ENCODE assay signal across 17 cellular contexts in the genomic region with DNA sequence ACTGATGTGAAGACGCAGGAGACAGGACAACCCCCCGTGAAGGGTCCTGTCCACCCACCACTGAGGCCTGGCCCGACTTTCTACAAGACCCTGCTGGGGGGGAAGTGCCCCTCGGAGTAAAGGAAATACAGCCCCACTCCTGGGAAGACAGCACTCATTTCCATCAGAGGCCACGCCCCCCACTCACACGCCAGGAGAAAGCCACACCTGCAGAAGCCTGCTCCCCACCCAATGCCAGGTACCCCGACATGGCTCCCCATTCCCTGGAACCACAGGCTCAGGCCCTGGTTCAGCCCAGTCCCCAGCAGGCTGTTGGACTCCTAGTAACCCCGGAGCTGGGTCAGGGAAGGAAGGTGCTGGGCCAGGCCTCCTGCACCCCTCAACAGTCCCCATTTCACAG. TPM values are rescaled to one million over a fixed set of nuclear protein-coding genes. Genes with fewer than 3 reads are reported as not detected.
DNase-seq lines count a peak whose midpoint lies in the region; ATAC-seq and TF ChIP-seq lines count a peak whose summit lies in the region.
"Had no signal": no experiment of that assay in that cellular context is flagged by ENCODE, and none has a peak within 500 bp of the region (broad histone marks: within the 10 kb centered on the region; RNA-seq: fewer than 3 reads in every experiment).

No MANE protein-coding gene starts in this region.

- no peaks in the 10 kb centered on the region for H3K4me1 ChIP-seq in GM23338 (ENCODE audit: insufficient read depth)
- peaks cover 27 to 39% of the 10 kb centered on the region in 2 donors for H3K4me1 ChIP-seq in adrenal gland (replicated peaks in 1 of 2)
- H3K4me1 ChIP-seq: Caco-2 had no signal

- no peak overlapping the region for H3K27ac Mint-ChIP-seq in GM23338
- peak overlapping the region; percentile 63 for H3K27ac Mint-ChIP-seq in stimulated activated effector memory CD8-positive, alpha-beta T cell treated with anti-CD3 and anti-CD28 coated beads, Interleukin-12 subunit alpha, Interleukin-12 subunit beta, amount 100 ng/mL, for 72 hours
- H3K27ac Mint-ChIP-seq: CD4-positive, alpha-beta T cell; CD8-positive, alpha-beta T cell had no signal

- H4K20me1 ChIP-seq in GM23338 (replicated peaks; ENCODE audit: insufficient read depth): no peaks in the 10 kb centered on the region

- ATAC-seq in GM23338 (no peak), GM21360 (IDR thresholded peaks at IDR 0.05; ENCODE audit: unreplicated experiment) (no peak)
- no peak for ATAC-seq in stimulated activated effector memory CD8-positive, alpha-beta T cell treated with anti-CD3 and anti-CD28 coated beads, Interleukin-12 subunit alpha, Interleukin-12 subunit beta, amount 100 ng/mL, for 72 hours
- ATAC-seq: CD8-positive, alpha-beta T cell had no signal

- no peak for DNase-seq in GM23338 (ENCODE audit: low spot score)
- DNase-seq in adrenal gland: no peak
- no peak for DNase-seq in stimulated activated effector memory CD8-positive, alpha-beta T cell treated with anti-CD3 and anti-CD28 coated beads, Interleukin-12 subunit alpha, Interleukin-12 subunit beta, amount 100 ng/mL, for 72 hours (ENCODE audit: low spot score in 2 of 2)
- DNase-seq in stimulated activated CD4-positive, alpha-beta T cell treated with anti-CD3 and anti-CD28 coated beads, Interleukin-2, amount 100 ng/mL, for 24 hours: no peak
- no peak for DNase-seq in stimulated activated CD4-positive, alpha-beta T cell treated with anti-CD3 and anti-CD28 coated beads, Interleukin-15, amount 100 ng/mL, for 24 hours
- DNase-seq: 8988T; ACHN; BE2C; Caco-2; Calu3; CD4-positive, alpha-beta T cell; CD8-positive, alpha-beta T cell; DMS79 treated with DMSO at 0.1 percent for 48 hours; GF-D8 had no signal

- TF ChIP-seq CTCF in GM23338 (conservative IDR thresholded peaks at IDR 0.05; ENCODE audit: low read depth in 2 of 2) (no peak), adrenal gland (IDR thresholded peaks at IDR 0.05) (no peak)

- H3K27me3 ChIP-seq in GM23338 (ENCODE audit: insufficient read depth): no peaks in the 10 kb centered on the region
- no peaks in the 10 kb centered on the region for H3K27me3 ChIP-seq in adrenal gland
- H3K27me3 ChIP-seq: BE2C; BLaER1 treated with 17β-estradiol and CSF1 and Interleukin-3, amounts not matched to agents 10 nM and 100 nM had no signal

- H3K4me1 Mint-ChIP-seq in GM23338: peaks cover 8% of the 10 kb centered on the region
- peaks cover 7% of the 10 kb centered on the region for H3K4me1 Mint-ChIP-seq in stimulated activated effector memory CD8-positive, alpha-beta T cell treated with anti-CD3 and anti-CD28 coated beads, Interleukin-12 subunit alpha, Interleukin-12 subunit beta, amount 100 ng/mL, for 72 hours

- WGBS in adrenal gland, 4 donors: 59 to 65% (median 60%) methylated on average over 1 to 8 of the region's 8 CpGs

- no peaks in the 10 kb centered on the region for H3K9me3 Mint-ChIP-seq in GM23338
- H3K9me3 Mint-ChIP-seq in stimulated activated effector memory CD8-positive, alpha-beta T cell treated with anti-CD3 and anti-CD28 coated beads, Interleukin-12 subunit alpha, Interleukin-12 subunit beta, amount 100 ng/mL, for 72 hours: no peaks in the 10 kb centered on the region
- H3K9me3 Mint-ChIP-seq: CD4-positive, alpha-beta T cell; CD8-positive, alpha-beta T cell had no signal

- H3K4me3 Mint-ChIP-seq in GM23338: no peak overlapping the region
- no peak overlapping the region for H3K4me3 Mint-ChIP-seq in stimulated activated effector memory CD8-positive, alpha-beta T cell treated with anti-CD3 and anti-CD28 coated beads, Interleukin-12 subunit alpha, Interleukin-12 subunit beta, amount 100 ng/mL, for 72 hours
- H3K4me3 Mint-ChIP-seq: CD4-positive, alpha-beta T cell; CD8-positive, alpha-beta T cell had no signal

- peaks cover 36% of the 10 kb centered on the region for H3K36me3 Mint-ChIP-seq in GM23338 (ENCODE audit: low read depth)
- peaks cover 75% of the 10 kb centered on the region for H3K36me3 Mint-ChIP-seq in stimulated activated effector memory CD8-positive, alpha-beta T cell treated with anti-CD3 and anti-CD28 coated beads, Interleukin-12 subunit alpha, Interleukin-12 subunit beta, amount 100 ng/mL, for 72 hours

- intact Hi-C loops in adrenal gland (cut with DNase I): no loop called here

- no peaks in the 10 kb centered on the region for H3K9me3 ChIP-seq in adrenal gland (replicated peaks in 1 of 3)
- H3K9me3 ChIP-seq: BE2C; BLaER1 treated with 17β-estradiol and CSF1 and Interleukin-3, amounts not matched to agents 10 nM and 100 nM; Caco-2 had no signal

- H3K27ac ChIP-seq in GM23338 (ENCODE audit: low read depth) (0 out of 2 replicates have a peak overlapping the region, but pooled peaks have one; percentile 19), adrenal gland (peak overlapping the region in 3 of 5 donors; percentile 3 to 79 (median 56))
- H3K27ac ChIP-seq: BLaER1 treated with 17β-estradiol and CSF1 and Interleukin-3, amounts not matched to agents 10 nM and 100 nM; C4-2B had no signal

- H3K27me3 Mint-ChIP-seq in GM23338 (ENCODE audit: insufficient read depth, low read depth, poor library complexity): peaks cover 4% of the 10 kb centered on the region
- H3K27me3 Mint-ChIP-seq: CD4-positive, alpha-beta T cell had no signal

- H3K4me3 ChIP-seq in GM23338 (no peak overlapping the region), adrenal gland (no peak overlapping the region)
- H3K4me3 ChIP-seq: BLaER1 treated with 17β-estradiol and CSF1 and Interleukin-3, amounts not matched to agents 10 nM and 100 nM had no signal

- no peak for TF ChIP-seq POLR2A in adrenal gland (IDR thresholded peaks at IDR 0.05)

- H2AFZ ChIP-seq in GM23338: no peak overlapping the region

- H3K79me2 ChIP-seq in GM23338 (replicated peaks; ENCODE audit: insufficient read depth): no peaks in the 10 kb centered on the region

- H3F3A ChIP-seq in GM23338 (replicated peaks; ENCODE audit: low read depth): 0 out of 2 replicates have a peak, but pooled peaks cover 4% of the 10 kb centered on the region

- H3K36me3 ChIP-seq in GM23338 (ENCODE audit: insufficient read depth): no peaks in the 10 kb centered on the region; the same call in 1 of the 2 replicates
- H3K36me3 ChIP-seq in adrenal gland (replicated peaks in 1 of 2): peaks cover 0 to 76% of the 10 kb centered on the region in 2 donors

- no peak overlapping the region for H3K4me2 ChIP-seq in GM23338
- H3K4me2 ChIP-seq: BLaER1 treated with 17β-estradiol and CSF1 and Interleukin-3, amounts not matched to agents 10 nM and 100 nM had no signal

- no peaks in the 10 kb centered on the region for H3K9me2 ChIP-seq in GM23338 (ENCODE audit: insufficient read depth)

TF ChIP-seq in GM23338, 12 proteins besides CTCF, POLR2A, EP300 and RAD21 (continues in another document):
- TF ChIP-seq STAT1 (IDR thresholded peaks at IDR 0.05; ENCODE audit: unreplicated experiment) (no peak), CREB1 (CRISPR knock-in tag; IDR thresholded peaks at IDR 0.05; ENCODE audit: low read depth) (no peak), JUNB (IDR thresholded peaks at IDR 0.05; ENCODE audit: unreplicated experiment) (no peak), NANOG (IDR thresholded peaks at IDR 0.05; ENCODE audit: borderline replicate concordance) (no peak)
- TF ChIP-seq, protein P1, sequence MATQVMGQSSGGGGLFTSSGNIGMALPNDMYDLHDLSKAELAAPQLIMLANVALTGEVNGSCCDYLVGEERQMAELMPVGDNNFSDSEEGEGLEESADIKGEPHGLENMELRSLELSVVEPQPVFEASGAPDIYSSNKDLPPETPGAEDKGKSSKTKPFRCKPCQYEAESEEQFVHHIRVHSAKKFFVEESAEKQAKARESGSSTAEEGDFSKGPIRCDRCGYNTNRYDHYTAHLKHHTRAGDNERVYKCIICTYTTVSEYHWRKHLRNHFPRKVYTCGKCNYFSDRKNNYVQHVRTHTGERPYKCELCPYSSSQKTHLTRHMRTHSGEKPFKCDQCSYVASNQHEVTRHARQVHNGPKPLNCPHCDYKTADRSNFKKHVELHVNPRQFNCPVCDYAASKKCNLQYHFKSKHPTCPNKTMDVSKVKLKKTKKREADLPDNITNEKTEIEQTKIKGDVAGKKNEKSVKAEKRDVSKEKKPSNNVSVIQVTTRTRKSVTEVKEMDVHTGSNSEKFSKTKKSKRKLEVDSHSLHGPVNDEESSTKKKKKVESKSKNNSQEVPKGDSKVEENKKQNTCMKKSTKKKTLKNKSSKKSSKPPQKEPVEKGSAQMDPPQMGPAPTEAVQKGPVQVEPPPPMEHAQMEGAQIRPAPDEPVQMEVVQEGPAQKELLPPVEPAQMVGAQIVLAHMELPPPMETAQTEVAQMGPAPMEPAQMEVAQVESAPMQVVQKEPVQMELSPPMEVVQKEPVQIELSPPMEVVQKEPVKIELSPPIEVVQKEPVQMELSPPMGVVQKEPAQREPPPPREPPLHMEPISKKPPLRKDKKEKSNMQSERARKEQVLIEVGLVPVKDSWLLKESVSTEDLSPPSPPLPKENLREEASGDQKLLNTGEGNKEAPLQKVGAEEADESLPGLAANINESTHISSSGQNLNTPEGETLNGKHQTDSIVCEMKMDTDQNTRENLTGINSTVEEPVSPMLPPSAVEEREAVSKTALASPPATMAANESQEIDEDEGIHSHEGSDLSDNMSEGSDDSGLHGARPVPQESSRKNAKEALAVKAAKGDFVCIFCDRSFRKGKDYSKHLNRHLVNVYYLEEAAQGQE (IDR thresholded peaks at IDR 0.05; ENCODE audit: unreplicated experiment): no peak

RNA-seq across cellular contexts. Expression of a gene that starts 10.9 kb away (rescaled TPM):
- total RNA-seq in GM23338 (2014; rRNA removed; shearing (Covaris generic)): 2.8 and 6.0 TPM in 2 replicates
- polyA plus RNA-seq in GM23338 (2016; fragmentation: Nextera tagmentation; extraction: Ambion mirVana) (1.7 and 2.1 TPM in 2 replicates), adrenal gland (1 to 10 TPM; 2.0 to 9.2 (median 3.9) TPM)
- 10 to 100 TPM in 2 of 8 donors, 1 to 10 TPM in 5, under 1 TPM in 1; 0.26 to 15.1 (median 4.6) TPM for total RNA-seq in adrenal gland

RNA-seq across cellular contexts. Expression of a gene that starts 25.3 kb away (rescaled TPM):
- total RNA-seq in GM23338 (2014; rRNA removed; shearing (Covaris generic)): 28.4 and 90.1 TPM in 2 replicates
- 20.2 and 23.5 TPM in 2 replicates for polyA plus RNA-seq in GM23338 (2016; fragmentation: Nextera tagmentation; extraction: Ambion mirVana)
- 10 to 100 TPM; 14.4 to 98.8 (median 44.5) TPM for total RNA-seq in adrenal gland
- 100 to 1,000 TPM in 2 of 3 donors, 10 to 100 TPM in 1; 18.4 to 155 (median 150) TPM for polyA plus RNA-seq in adrenal gland

RNA-seq across cellular contexts. Expression of a gene that starts 40.4 kb away (rescaled TPM):
- total RNA-seq in GM23338 (2014; rRNA removed; shearing (Covaris generic)): 20.2 and 22.0 TPM in 2 replicates
- polyA plus RNA-seq in GM23338 (2016; fragmentation: Nextera tagmentation; extraction: Ambion mirVana) (8.9 and 12.3 TPM in 2 replicates), adrenal gland (10 to 100 TPM in 1 of 3 donors, 1 to 10 TPM in 2; 2.0 to 12.9 (median 6.9) TPM)
- 10 to 100 TPM in 7 of 8 donors, 1 to 10 TPM in 1; 7.1 to 28.1 (median 18.3) TPM for total RNA-seq in adrenal gland
